ENCODE assay signal across 1 cellular context in the genomic region with DNA sequence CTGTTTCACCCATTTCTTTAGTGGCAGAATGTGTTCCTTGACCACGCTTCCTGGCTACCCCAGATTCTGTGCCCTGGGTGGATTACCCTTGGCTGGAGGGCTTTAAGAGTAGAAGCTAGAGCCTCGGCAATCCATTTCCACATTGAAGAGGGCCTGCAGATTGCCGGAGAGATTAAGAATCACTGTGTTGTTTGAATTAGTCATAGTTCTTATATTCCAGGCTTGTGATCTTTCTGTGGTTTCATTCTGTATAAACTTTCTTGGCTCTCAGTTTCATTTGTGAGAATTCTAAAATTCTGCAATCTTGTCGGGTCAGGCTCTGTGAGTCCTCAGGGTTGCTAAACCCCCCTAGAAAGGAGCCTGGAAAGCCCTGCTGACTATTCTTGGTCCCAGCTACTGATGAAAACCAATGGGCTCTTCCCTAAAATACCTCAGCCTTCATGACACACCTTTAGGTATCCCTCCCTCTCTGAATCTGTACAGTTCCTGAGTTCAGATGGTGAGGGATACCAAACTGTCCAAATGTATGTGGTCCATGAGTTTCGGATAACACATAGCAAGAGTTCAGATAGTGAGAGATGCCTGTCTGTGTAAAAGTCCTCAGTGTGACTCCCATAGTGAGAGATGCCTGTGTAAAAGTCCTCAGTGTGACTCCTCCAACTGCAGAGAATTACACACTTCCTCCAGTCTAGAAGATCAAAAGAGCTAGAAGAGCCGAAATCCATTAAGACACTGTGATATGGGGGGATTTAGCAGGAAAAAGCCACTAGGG.
A peak's percentile ranks its signal among the peaks of the same experiment; 100 is the strongest.
TF ChIP-seq lines count a peak whose summit lies in the region.

No MANE protein-coding gene starts in this region.

TF ChIP-seq in IMR-90, 13 proteins besides CTCF, POLR2A, EP300 and RAD21 (continued from another document):
- TF ChIP-seq MAZ (IDR thresholded peaks at IDR 0.05; ENCODE audit: borderline replicate concordance, low read depth, low read length) (no peak), FOS (IDR thresholded peaks at IDR 0.05; ENCODE audit: low read depth, low read length) (peak; percentile 74), CEBPB (IDR thresholded peaks at IDR 0.05; ENCODE audit: low read depth, low read length) (peak; percentile 76), BHLHE40 (IDR thresholded peaks at IDR 0.05; ENCODE audit: low read depth, low read length) (0 out of 2 replicates have a peak, but pooled peaks have one; percentile 24), MXI1 (IDR thresholded peaks at IDR 0.05; ENCODE audit: borderline replicate concordance, low read depth, low read length) (no peak)
